18 cellular contexts compared by ENCODE assay signal in genomic region chr4:174450051-174450450, GRCh38.
"Had no signal": no experiment of that assay in that cellular context is flagged by ENCODE, and none has a peak within 500 bp of the region (broad histone marks: within the 10 kb centered on the region; RNA-seq: fewer than 3 reads in every experiment).

No MANE protein-coding gene starts in this region.

- H3K9me3 Mint-ChIP-seq: activated CD4-positive, alpha-beta memory T cell treated with anti-CD3 and anti-CD28 coated beads for 36 hours; dendritic cell treated with granulocyte-macrophage colony-stimulating factor and Interleukin-4, amounts not matched to agents 40 ng/mL and 50 ng/mL, for 4 days had no signal

- H3K27me3 Mint-ChIP-seq: activated CD4-positive, alpha-beta memory T cell treated with anti-CD3 and anti-CD28 coated beads for 36 hours; dendritic cell treated with granulocyte-macrophage colony-stimulating factor and Interleukin-4, amounts not matched to agents 40 ng/mL and 50 ng/mL, for 4 days; naive thymus-derived CD4-positive, alpha-beta T cell had no signal

- H3K9me3 ChIP-seq: psoas muscle had no signal

- H3K4me1 Mint-ChIP-seq: naive thymus-derived CD4-positive, alpha-beta T cell had no signal

- H3K36me3 Mint-ChIP-seq: activated CD4-positive, alpha-beta memory T cell treated with anti-CD3 and anti-CD28 coated beads for 36 hours had no signal

- H3K27ac ChIP-seq: cardiac muscle cell, psoas muscle had no signal

- H3K4me3 Mint-ChIP-seq: activated CD4-positive, alpha-beta memory T cell treated with anti-CD3 and anti-CD28 coated beads for 36 hours; activated T-helper 1 cell treated with anti-CD3 and anti-CD28 coated beads, Interleukin-12 subunit alpha, Interleukin-12 subunit beta, Interleukin-2, Interleukin-4 antibody, amounts not matched to agents 30 ng/mL and 10 ng/mL and 1 ng/mL, durations not matched to agents 14 hours and 24 hours and 36 hours; dendritic cell treated with granulocyte-macrophage colony-stimulating factor and Interleukin-4, amounts not matched to agents 40 ng/mL and 50 ng/mL, for 4 days; naive thymus-derived CD4-positive, alpha-beta T cell had no signal

- H3K27me3 ChIP-seq: cardiac muscle cell had no signal

- H3K27ac Mint-ChIP-seq: activated CD4-positive, alpha-beta memory T cell treated with anti-CD3 and anti-CD28 coated beads for 36 hours; activated naive CD4-positive, alpha-beta T cell treated with anti-CD3 and anti-CD28 coated beads, Interleukin-2, amount 50 U/mL, for 72 hours; activated T-helper 1 cell treated with anti-CD3 and anti-CD28 coated beads, Interleukin-12 subunit alpha, Interleukin-12 subunit beta, Interleukin-2, Interleukin-4 antibody, amounts not matched to agents 30 ng/mL and 10 ng/mL and 1 ng/mL, durations not matched to agents 14 hours and 24 hours and 36 hours; dendritic cell treated with granulocyte-macrophage colony-stimulating factor and Interleukin-4, amounts not matched to agents 40 ng/mL and 50 ng/mL, for 4 days; naive thymus-derived CD4-positive, alpha-beta T cell had no signal

- H3K4me3 ChIP-seq: cardiac muscle cell, psoas muscle had no signal

- DNase-seq: activated CD4-positive, alpha-beta memory T cell treated with anti-CD3 and anti-CD28 coated beads for 36 hours; activated CD4-positive, alpha-beta T cell treated with anti-CD3 and anti-CD28 coated beads for 4 hours; activated gamma-delta T cell treated with Interleukin-2 at 50 U/mL for 16 hours; activated T-cell treated with anti-CD3 and anti-CD28 coated beads for 4 hours; amniotic stem cell; effector CD8-positive, alpha-beta T cell; foreskin fibroblast; hippocampal formation; naive thymus-derived CD4-positive, alpha-beta T cell; psoas muscle; stimulated activated CD4-positive, alpha-beta T cell treated with anti-CD3 and anti-CD28 coated beads, Interleukin-2, amount 100 ng/mL, for 24 hours; stimulated activated naive CD8-positive, alpha-beta T cell treated with anti-CD3 and anti-CD28 coated beads, Interleukin-15, Interleukin-2, amounts not matched to agents 100 U/mL and 50 U/mL, for 24 hours; substantia nigra; T-helper 2 cell had no signal

- H3K36me3 ChIP-seq: cardiac muscle cell had no signal

- H3K4me1 ChIP-seq: psoas muscle had no signal
